29 cellular contexts compared by ENCODE assay signal in the genomic region with DNA sequence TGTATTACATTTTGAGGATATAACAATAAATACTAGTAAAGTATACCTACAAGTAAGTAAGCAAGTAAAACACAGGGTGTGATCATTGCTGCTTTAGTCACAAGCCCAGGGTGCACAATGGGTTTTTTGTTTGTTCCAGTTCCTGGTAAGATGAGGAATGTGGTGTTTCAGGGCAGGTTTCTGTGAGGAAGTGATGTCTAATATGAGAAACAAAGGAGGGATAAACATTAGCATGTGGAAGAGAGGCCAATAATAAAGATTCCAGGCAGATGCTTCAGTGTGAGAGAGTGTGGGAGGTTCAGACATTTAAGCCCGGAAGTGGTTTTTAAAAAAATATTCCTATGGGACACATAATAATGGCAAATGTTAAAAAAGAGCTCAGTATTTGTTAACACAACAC.
DNase-seq lines count a peak whose midpoint lies in the region; TF ChIP-seq lines count a peak whose summit lies in the region.
"Had no signal": no experiment of that assay in that cellular context is flagged by ENCODE, and none has a peak within 500 bp of the region (broad histone marks: within the 10 kb centered on the region; RNA-seq: fewer than 3 reads in every experiment).

No MANE protein-coding gene starts in this region.

- no peaks in the 10 kb centered on the region for H3K9me2 ChIP-seq in GM23248 (ENCODE audit: insufficient read depth)

- H3K27me3 Mint-ChIP-seq in neural progenitor cell (ENCODE audit: insufficient read depth, low read depth), result no peaks in the 10 kb centered on the region
- H3K27me3 Mint-ChIP-seq: natural killer cell treated with Interleukin-12 subunit alpha and Interleukin-12 subunit beta and Interleukin-15 and Interleukin-18, amount 100 ng/mL, for 72 hours had no signal

- H3K4me1 ChIP-seq in GM23248 (ENCODE audit: insufficient read depth) (no peaks in the 10 kb centered on the region), neural progenitor cell (no peaks in the 10 kb centered on the region)
- H3K4me1 ChIP-seq: adrenal gland, heart left ventricle, right atrium auricular region, spleen, upper lobe of left lung had no signal

- H3K4me2 ChIP-seq in GM23248 (ENCODE audit: unreplicated experiment) (no peak overlapping the region), neural progenitor cell (no peak overlapping the region)

- 0 to 3% methylated on average over 1 of the region's 1 CpG for WGBS in GM23248 (ENCODE audit: low coverage in 1 of 2, low lambda C conversion rate in 2 of 2, missing lambda C conversion rate in 2 of 2), 2 experiments

- H3K4me3 Mint-ChIP-seq in neural progenitor cell, result no peak overlapping the region
- H3K4me3 Mint-ChIP-seq: activated naive CD4-positive, alpha-beta T cell treated with anti-CD3 and anti-CD28 coated beads for 36 hours; activated T-helper 1 cell treated with anti-CD3 and anti-CD28 coated beads, Interleukin-12 subunit alpha, Interleukin-12 subunit beta, Interleukin-2, Interleukin-4 antibody, amounts not matched to agents 30 ng/mL and 10 ng/mL and 1 ng/mL, durations not matched to agents 14 hours and 24 hours and 36 hours; natural killer cell treated with Interleukin-12 subunit alpha and Interleukin-12 subunit beta and Interleukin-15 and Interleukin-18, amount 100 ng/mL, for 72 hours; stimulated activated effector memory CD8-positive, alpha-beta T cell treated with anti-CD3 and anti-CD28 coated beads, Interleukin-12 subunit alpha, Interleukin-12 subunit beta, amount 100 ng/mL, for 72 hours had no signal

- H3K36me3 Mint-ChIP-seq in neural progenitor cell, result no peaks in the 10 kb centered on the region
- H3K36me3 Mint-ChIP-seq: natural killer cell treated with Interleukin-12 subunit alpha and Interleukin-12 subunit beta and Interleukin-15 and Interleukin-18, amount 100 ng/mL, for 72 hours; stimulated activated effector memory CD8-positive, alpha-beta T cell treated with anti-CD3 and anti-CD28 coated beads, Interleukin-12 subunit alpha, Interleukin-12 subunit beta, amount 100 ng/mL, for 72 hours had no signal

- H3K27me3 ChIP-seq in GM23248 (replicated peaks; ENCODE audit: insufficient read depth) (no peaks in the 10 kb centered on the region), neural progenitor cell (no peaks in the 10 kb centered on the region)
- H3K27me3 ChIP-seq: adrenal gland, heart left ventricle, ovary, right atrium auricular region, spleen, upper lobe of left lung had no signal

- no peaks in the 10 kb centered on the region for H3K9me3 Mint-ChIP-seq in neural progenitor cell
- H3K9me3 Mint-ChIP-seq: activated naive CD4-positive, alpha-beta T cell treated with anti-CD3 and anti-CD28 coated beads for 36 hours; activated T-helper 1 cell treated with anti-CD3 and anti-CD28 coated beads, Interleukin-12 subunit alpha, Interleukin-12 subunit beta, Interleukin-2, Interleukin-4 antibody, amounts not matched to agents 30 ng/mL and 10 ng/mL and 1 ng/mL, durations not matched to agents 14 hours and 24 hours and 36 hours had no signal

- no peak overlapping the region for H3K27ac ChIP-seq in GM23248
- H3K27ac ChIP-seq in neural progenitor cell, result no peak overlapping the region
- H3K27ac ChIP-seq: adrenal gland, C4-2B, heart left ventricle, ovary, right atrium auricular region, spleen, upper lobe of left lung had no signal

- in situ Hi-C loops in GM23248 (cut with MboI), result no loop called here

- H3F3A ChIP-seq in GM23248 (ENCODE audit: insufficient read depth), result no peaks in the 10 kb centered on the region
- H3F3A ChIP-seq in neural progenitor cell (ENCODE audit: low read depth), result no peaks in the 10 kb centered on the region

- H3K36me3 ChIP-seq in GM23248 (ENCODE audit: low read depth), result no peaks in the 10 kb centered on the region
- H3K36me3 ChIP-seq in neural progenitor cell, result no peaks in the 10 kb centered on the region
- H3K36me3 ChIP-seq: adrenal gland, heart left ventricle, ovary, right atrium auricular region, spleen, upper lobe of left lung had no signal

- peaks cover 2% of the 10 kb centered on the region for H3K4me1 Mint-ChIP-seq in neural progenitor cell
- H3K4me1 Mint-ChIP-seq: stimulated activated effector memory CD8-positive, alpha-beta T cell treated with anti-CD3 and anti-CD28 coated beads, Interleukin-12 subunit alpha, Interleukin-12 subunit beta, amount 100 ng/mL, for 72 hours had no signal

- DNase-seq in GM23248 (peak; percentile 4), HT1080 (ENCODE audit: low read depth) (peak; percentile 92), astrocyte of the hippocampus (ENCODE audit: low read depth, low spot score) (peak; percentile 2), neural progenitor cell (ENCODE audit: low spot score) (peak; percentile 56), nucleus accumbens (lab: John Stamatoyannopoulos, UW) (no peak), GM19238 (ENCODE audit: insufficient read length, low spot score) (no peak)
- no peak for DNase-seq in activated CD4-positive, alpha-beta T cell treated with anti-CD3 and anti-CD28 coated beads for 1 hour
- DNase-seq: activated naive CD4-positive, alpha-beta T cell treated with anti-CD3 and anti-CD28 coated beads for 36 hours; adrenal gland; EL; heart left ventricle; KBM-7; mucosa of descending colon; NCI-H1417; NCI-H2107; NCI-H446; ovary; spleen; stimulated activated CD4-positive, alpha-beta T cell treated with anti-CD3 and anti-CD28 coated beads, Interleukin-4, amount 100 ng/mL, for 24 hours; substantia nigra; SW 1271; T1000 had no signal

- H4K20me1 ChIP-seq in GM23248 (ENCODE audit: insufficient read depth), result no peaks in the 10 kb centered on the region
- no peaks in the 10 kb centered on the region for H4K20me1 ChIP-seq in neural progenitor cell (ENCODE audit: low read depth)

- H2AFZ ChIP-seq in GM23248, result no peak overlapping the region
- no peak overlapping the region for H2AFZ ChIP-seq in neural progenitor cell (replicated peaks)

- H3K4me3 ChIP-seq in GM23248 (no peak overlapping the region), neural progenitor cell (no peak overlapping the region)
- H3K4me3 ChIP-seq: adrenal gland, heart left ventricle, lung, mucosa of descending colon, ovary, right atrium auricular region, spleen, upper lobe of left lung had no signal

- no peak overlapping the region for H3K27ac Mint-ChIP-seq in neural progenitor cell
- H3K27ac Mint-ChIP-seq: activated naive CD4-positive, alpha-beta T cell treated with anti-CD3 and anti-CD28 coated beads for 36 hours; activated T-helper 1 cell treated with anti-CD3 and anti-CD28 coated beads, Interleukin-12 subunit alpha, Interleukin-12 subunit beta, Interleukin-2, Interleukin-4 antibody, amounts not matched to agents 30 ng/mL and 10 ng/mL and 1 ng/mL, durations not matched to agents 14 hours and 24 hours and 36 hours; natural killer cell treated with Interleukin-12 subunit alpha and Interleukin-12 subunit beta and Interleukin-15 and Interleukin-18, amount 100 ng/mL, for 72 hours; stimulated activated effector memory CD8-positive, alpha-beta T cell treated with anti-CD3 and anti-CD28 coated beads, Interleukin-12 subunit alpha, Interleukin-12 subunit beta, amount 100 ng/mL, for 72 hours had no signal

- TF ChIP-seq CTCF in neural progenitor cell (IDR thresholded peaks at IDR 0.05), result no peak

- H3K79me2 ChIP-seq in GM23248 (ENCODE audit: insufficient read depth), result no peaks in the 10 kb centered on the region
- no peaks in the 10 kb centered on the region for H3K79me2 ChIP-seq in neural progenitor cell (ENCODE audit: low read depth)

- no peaks in the 10 kb centered on the region for H3K9me3 ChIP-seq in GM23248 (ENCODE audit: low read depth)
- no peaks in the 10 kb centered on the region for H3K9me3 ChIP-seq in neural progenitor cell (ENCODE audit: low read depth)
- H3K9me3 ChIP-seq: adrenal gland, heart left ventricle, ovary, right atrium auricular region, upper lobe of left lung had no signal

- H3K9ac ChIP-seq in GM23248 (no peak overlapping the region), neural progenitor cell (no peak overlapping the region)

Comparison
In these comparisons a context has a peak if more than half of its experiments do, and no peak if none do; other contexts are left out.
1. DNase-seq: peak in GM23248 (single experiment), HT1080 (single experiment), astrocyte of the hippocampus (single experiment) and neural progenitor cell (single experiment); none in nucleus accumbens (0 of 56), GM19238 (single experiment) and activated CD4-positive, alpha-beta T cell treated with anti-CD3 and anti-CD28 coated beads for 1 hour (single experiment).